9 cellular contexts compared by ENCODE assay signal in genomic region chr6:26065952-26066380, GRCh38. TPM values are rescaled to one million over a fixed set of nuclear protein-coding genes. Genes with fewer than 3 reads are reported as not detected.
DNase-seq lines count a peak whose midpoint lies in the region; ATAC-seq lines count a peak whose summit lies in the region.
"Had no signal": no experiment of that assay in that cellular context is flagged by ENCODE, and none has a peak within 500 bp of the region (broad histone marks: within the 10 kb centered on the region; RNA-seq: fewer than 3 reads in every experiment).

No MANE protein-coding gene starts in this region.

- H3K36me3 ChIP-seq in trophoblast cell (ENCODE audit: control insufficient read depth in 1 of 2, insufficient read depth in 2 of 2, low read length in 2 of 2) = no peaks in the 10 kb centered on the region

- peak overlapping the region; percentile 6 for H2BK5ac ChIP-seq in trophoblast cell (ENCODE audit: low read depth, low read length, poor library complexity)

- H2AK5ac ChIP-seq in trophoblast cell (ENCODE audit: low read length) = no peak overlapping the region

- no peak overlapping the region for H3K4ac ChIP-seq in trophoblast cell (ENCODE audit: low read depth, low read length)

- no peak overlapping the region for H4K12ac ChIP-seq in trophoblast cell (ENCODE audit: low read depth, low read length)

- no peak overlapping the region for H3K4me3 ChIP-seq in trophoblast cell (ENCODE audit: low read depth, low read length)

- H3K4me2 ChIP-seq in trophoblast cell (ENCODE audit: low read length) = peak overlapping the region; percentile 41

- no peak overlapping the region for H3K23ac ChIP-seq in trophoblast cell (ENCODE audit: low read length)

- H2BK12ac ChIP-seq in trophoblast cell (ENCODE audit: low read length) = no peak overlapping the region

- no peak overlapping the region for H2AFZ ChIP-seq in trophoblast cell (ENCODE audit: insufficient read depth, low read length, poor library complexity)

- no peaks in the 10 kb centered on the region for H3K9me3 ChIP-seq in trophoblast cell (ENCODE audit: insufficient read depth, low read depth, low read length)

- H3K79me1 ChIP-seq in trophoblast cell (ENCODE audit: low read length) = peaks cover 11% of the 10 kb centered on the region

- no peak overlapping the region for H3K14ac ChIP-seq in trophoblast cell (ENCODE audit: low read length)

- DNase-seq in ELF-1 (ENCODE audit: low read depth, low spot score) = peak; percentile 72
- DNase-seq in HK-2 (ENCODE audit: unreplicated experiment) = peak; percentile 78
- peak; percentile 67 for DNase-seq in NOMO-1 treated with dmso at 0.1 percent for 144 hours (lab: John Stamatoyannopoulos, UW; ENCODE audit: unreplicated experiment)
- DNase-seq in activated effector memory CD4-positive, alpha-beta T cell treated with Interleukin-2 at 50 U/mL for 16 hours = peak; percentile 12
- DNase-seq in germinal center (ENCODE audit: low spot score) = peak; percentile 71
- DNase-seq in trophoblast cell = peak; percentile 78 to 96

- H3K79me2 ChIP-seq in trophoblast cell (ENCODE audit: control insufficient read depth, insufficient read depth, low read length, poor library complexity) = no peaks in the 10 kb centered on the region

- peaks cover 0 to 2% of the 10 kb centered on the region in 2 experiments for H3K4me1 ChIP-seq in trophoblast cell (ENCODE audit: control insufficient read depth in 1 of 2, insufficient read depth in 2 of 2, low read length in 2 of 2)

- H3K18ac ChIP-seq in trophoblast cell (ENCODE audit: low read length) = no peak overlapping the region

- H4K91ac ChIP-seq in trophoblast cell (ENCODE audit: low read depth, low read length) = no peak overlapping the region

- H3K9ac ChIP-seq in trophoblast cell (ENCODE audit: low read length) = no peak overlapping the region

- no peak overlapping the region for H4K8ac ChIP-seq in trophoblast cell (ENCODE audit: low read depth, low read length)

- no peaks in the 10 kb centered on the region for H3K27me3 ChIP-seq in trophoblast cell (ENCODE audit: insufficient read depth, low read length)

- peak; percentile 69 for ATAC-seq in GM21515 (IDR thresholded peaks at IDR 0.05; ENCODE audit: unreplicated experiment)
- no peak for ATAC-seq in GM18519 (IDR thresholded peaks at IDR 0.05; ENCODE audit: low FRiP score, unreplicated experiment)

- no CpG with 5 or more reads among the region's 4 CpGs for WGBS in trophoblast cell (ENCODE audit: extremely low coverage, insufficient coverage, insufficient read length)

- no peak overlapping the region for H2BK120ac ChIP-seq in trophoblast cell (ENCODE audit: insufficient read depth, low read length, poor library complexity)

- no peak overlapping the region for H3K27ac ChIP-seq in trophoblast cell (ENCODE audit: low read depth, low read length)
- H3K27ac ChIP-seq: epithelial cell of prostate had no signal

RNA-seq across cellular contexts. Expression of gene HFE, which starts 21.3 kb away (rescaled TPM):
- polyA plus RNA-seq in trophoblast cell (2013) = 1.7 and 1.8 TPM in 2 replicates

Comparison
In these comparisons a context has a peak if more than half of its experiments do, and no peak if none do; other contexts are left out.
1. DNase-seq: peak in every context shown above with its lines; median percentile 87 in trophoblast cell; 78 in HK-2; 72 in ELF-1; 71 in germinal center; 67 in NOMO-1 treated with dmso at 0.1 percent for 144 hours; 12 in activated effector memory CD4-positive, alpha-beta T cell treated with Interleukin-2 at 50 U/mL for 16 hours.